In genomic region chr4:87321888-87322287, GRCh38 we compare ENCODE assay signal across 1 cellular context.
TF ChIP-seq lines count a peak whose summit lies in the region.

No MANE protein-coding gene starts in this region.

TF ChIP-seq in liver, 16 proteins besides CTCF, POLR2A, EP300 and RAD21 (continued from another document):
- no peak for TF ChIP-seq REST (IDR thresholded peaks at IDR 0.05)
- no peak for TF ChIP-seq SP1 (IDR thresholded peaks at IDR 0.05)
- TF ChIP-seq RXRA (IDR thresholded peaks at IDR 0.05): no peak
- TF ChIP-seq ATF3 (IDR thresholded peaks at IDR 0.05): no peak
- no peak for TF ChIP-seq TAF1 (conservative IDR thresholded peaks at IDR 0.05)
- no peak for TF ChIP-seq HNF4G (IDR thresholded peaks at IDR 0.05)
- no peak for TF ChIP-seq MAX (IDR thresholded peaks at IDR 0.05)
- TF ChIP-seq JUND (IDR thresholded peaks at IDR 0.05): no peak
- TF ChIP-seq YY1 (IDR thresholded peaks at IDR 0.05): no peak
- no peak for TF ChIP-seq FOXA2 (IDR thresholded peaks at IDR 0.05)
- TF ChIP-seq ZBTB33 (IDR thresholded peaks at IDR 0.05): no peak
TF ChIP-seq in liver: peak in this region for 0.
